ENCODE assay signal across 17 cellular contexts in the genomic region with DNA sequence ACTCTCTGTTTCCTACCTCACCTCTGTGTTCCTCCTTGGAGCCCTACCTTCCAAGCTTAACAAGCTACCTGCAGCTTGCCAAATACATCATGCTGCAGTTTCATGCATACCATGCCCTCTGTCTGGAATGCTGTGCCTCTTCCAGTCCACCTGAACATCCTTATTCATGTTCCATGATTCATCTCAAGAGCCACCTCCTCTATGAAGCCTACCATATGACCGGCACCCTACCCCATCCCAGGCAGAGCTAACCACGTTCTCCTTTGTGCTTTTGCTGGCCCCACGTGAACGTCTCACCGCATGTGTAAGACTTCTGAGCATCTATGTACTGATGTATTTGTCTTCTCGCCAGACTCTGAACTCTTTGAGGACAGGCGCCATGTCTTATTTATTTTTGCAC. TPM values are rescaled to one million over a fixed set of nuclear protein-coding genes. Genes with fewer than 3 reads are reported as not detected.
DNase-seq lines count a peak whose midpoint lies in the region; ATAC-seq, FAIRE-seq and TF ChIP-seq lines count a peak whose summit lies in the region.
"Had no signal": no experiment of that assay in that cellular context is flagged by ENCODE, and none has a peak within 500 bp of the region (broad histone marks: within the 10 kb centered on the region; RNA-seq: fewer than 3 reads in every experiment).

No MANE protein-coding gene starts in this region.

- H2BK20ac ChIP-seq in H1 (ENCODE audit: low read length), result no peak overlapping the region

- TF ChIP-seq POLR2A in H1 (IDR thresholded peaks at IDR 0.05; ENCODE audit: control extremely low read depth in 1 of 2, low read depth in 2 of 2, low read length in 2 of 2), result no peak
- TF ChIP-seq POLR2A in GM12891 (IDR thresholded peaks at IDR 0.05; ENCODE audit: low read depth, low read length), result no peak

- CTCF ChIA-PET in H1 (lab: Charles Lee; ENCODE audit: partially characterized antibody), result interaction anchor here (0.6 to 2.8 kb wide), 15 partner anchors 7 to 195 kb away, joined by 3 to 26 read pairs (median 3); no protein-coding TSS in a partner anchor

- no peak for TF ChIP-seq EP300 in H1 (IDR thresholded peaks at IDR 0.05; ENCODE audit: borderline replicate concordance in 1 of 2, low read depth in 2 of 2, low read length in 2 of 2)

- no peak overlapping the region for H3K4ac ChIP-seq in H1 (replicated peaks; ENCODE audit: insufficient read length, low read depth, low read length)

- H3K23ac ChIP-seq in H1 (ENCODE audit: insufficient read length), result no peak overlapping the region

- FAIRE-seq in H1 (lab: Jason Lieb, UNC), result no peak
- no peak for FAIRE-seq in GM12891 (lab: Jason Lieb, UNC)
- FAIRE-seq: GM12892 had no signal

- no peak overlapping the region for H2BK12ac ChIP-seq in H1 (ENCODE audit: low read depth, low read length)

- H3K18ac ChIP-seq in H1 (ENCODE audit: extremely low read depth, low read length), result no peak overlapping the region

- H3K4me3 Mint-ChIP-seq in activated naive CD8-positive, alpha-beta T cell treated with anti-CD3 and anti-CD28 coated beads, Interleukin-2, amount 10 ng/mL, durations not matched to agents 7 days and 5 days, result no peak overlapping the region
- no peak overlapping the region for H3K4me3 Mint-ChIP-seq in activated naive CD8-positive, alpha-beta T cell treated with anti-CD3 and anti-CD28 coated beads for 36 hours
- H3K4me3 Mint-ChIP-seq: CD4-positive, alpha-beta memory T cell had no signal

- H2BK15ac ChIP-seq in H1 (ENCODE audit: low read length), result no peak overlapping the region

- no peaks in the 10 kb centered on the region for H4K20me1 ChIP-seq in H1 (replicated peaks in 1 of 2; ENCODE audit: control insufficient read depth in 1 of 2, insufficient read depth in 2 of 2, low read length in 2 of 2)
- no peaks in the 10 kb centered on the region for H4K20me1 ChIP-seq in osteoblast (ENCODE audit: insufficient read depth, low read length)

- H3K4me1 Mint-ChIP-seq in activated naive CD8-positive, alpha-beta T cell treated with anti-CD3 and anti-CD28 coated beads, Interleukin-2, amount 10 ng/mL, durations not matched to agents 7 days and 5 days, result no peaks in the 10 kb centered on the region
- H3K4me1 Mint-ChIP-seq in activated naive CD8-positive, alpha-beta T cell treated with anti-CD3 and anti-CD28 coated beads for 36 hours, result no peaks in the 10 kb centered on the region
- H3K4me1 Mint-ChIP-seq: CD4-positive, alpha-beta memory T cell had no signal

- peak overlapping the region; percentile 7 for H3K27ac Mint-ChIP-seq in activated naive CD8-positive, alpha-beta T cell treated with anti-CD3 and anti-CD28 coated beads, Interleukin-2, amount 10 ng/mL, durations not matched to agents 7 days and 5 days
- no peak overlapping the region for H3K27ac Mint-ChIP-seq in activated naive CD8-positive, alpha-beta T cell treated with anti-CD3 and anti-CD28 coated beads for 36 hours
- H3K27ac Mint-ChIP-seq: CD4-positive, alpha-beta memory T cell had no signal

- H3K4me3 ChIP-seq in H1 (ENCODE audit: extremely low read depth in 1 of 4, insufficient read depth in 2 of 4, low read depth in 3 of 4, low read length in 4 of 4) (no peak overlapping the region), osteoblast (ENCODE audit: insufficient read depth, low read length) (no peak overlapping the region)

- H3K4me2 ChIP-seq in H1 (ENCODE audit: insufficient read depth in 1 of 2, low read depth in 2 of 2, low read length in 2 of 2) (no peak overlapping the region), osteoblast (ENCODE audit: insufficient read depth, low read length) (no peak overlapping the region)

- H3K14ac ChIP-seq in H1 (ENCODE audit: insufficient read length), result no peak overlapping the region

- H3K9me3 ChIP-seq in H1 (ENCODE audit: insufficient read depth in 2 of 2, low read depth in 1 of 2, low read length in 1 of 2) (peaks cover 9 to 16% of the 10 kb centered on the region in 2 experiments), osteoblast (ENCODE audit: low read depth, low read length) (peaks cover 5% of the 10 kb centered on the region)

- no peaks in the 10 kb centered on the region for H3K23me2 ChIP-seq in H1 (ENCODE audit: low read depth, low read length)

- DNase-seq in activated naive CD8-positive, alpha-beta T cell treated with anti-CD3 and anti-CD28 coated beads, Interleukin-2, amount 10 ng/mL, durations not matched to agents 7 days and 5 days, result no peak
- no peak for DNase-seq in activated naive CD8-positive, alpha-beta T cell treated with anti-CD3 and anti-CD28 coated beads for 36 hours
- DNase-seq in H1 (ENCODE audit: low read depth in 1 of 2, low spot score in 2 of 2) (no peak), osteoblast (ENCODE audit: insufficient read length, low spot score, missing footprints) (peak; percentile 62), HuH-7.5 (ENCODE audit: low spot score) (no peak), GM12891 (ENCODE audit: insufficient read length, low spot score) (no peak)
- DNase-seq: C1 segment of cervical spinal cord; Calu3; CD4-positive, alpha-beta memory T cell; COR-L47; DMS53; DMS79 treated with DMSO at 0.1 percent for 48 hours; GF-D8; GOT3; H7; HCEC 1CT had no signal

- H2AK5ac ChIP-seq in H1 (ENCODE audit: low read depth, low read length), result 0 out of 2 replicates have a peak overlapping the region, but pooled peaks have one; percentile 24

- H3K56ac ChIP-seq in H1 (replicated peaks; ENCODE audit: insufficient read length, low read depth, low read length), result no peak overlapping the region

- WGBS in H1 (ENCODE audit: extremely low coverage in 1 of 2, insufficient coverage in 1 of 2, insufficient read length in 1 of 2, insufficient replicate concordance in 2 of 2, low coverage in 1 of 2, low lambda C conversion rate in 2 of 2, missing lambda C conversion rate in 1 of 2), 2 experiments, result 89% methylated on average over 7 of the region's 7 CpGs; no CpG with 5 or more reads in 1 of the 2 experiments

- H2AFZ ChIP-seq in H1 (ENCODE audit: low read length) (no peak overlapping the region), osteoblast (ENCODE audit: low read length) (no peak overlapping the region)

- TF ChIP-seq CTCF in H1 (IDR thresholded peaks at IDR 0.05; ENCODE audit: control extremely low read depth in 1 of 3, insufficient read depth in 1 of 3, low read depth in 1 of 3, low read length in 3 of 3), result no peak
- TF ChIP-seq CTCF in osteoblast (IDR thresholded peaks at IDR 0.05; ENCODE audit: extremely low read depth, low read depth, low read length), result no peak

- H3K4me1 ChIP-seq in H1 (replicated peaks in 1 of 4; ENCODE audit: control insufficient read depth in 3 of 4, insufficient read depth in 4 of 4, low read length in 3 of 4) (no peaks in the 10 kb centered on the region), osteoblast (ENCODE audit: insufficient read depth, low read length) (no peaks in the 10 kb centered on the region)

- H2BK120ac ChIP-seq in H1 (replicated peaks; ENCODE audit: low read depth, low read length), result no peak overlapping the region

- peaks cover 36% of the 10 kb centered on the region for H3K27me3 Mint-ChIP-seq in activated naive CD8-positive, alpha-beta T cell treated with anti-CD3 and anti-CD28 coated beads, Interleukin-2, amount 10 ng/mL, durations not matched to agents 7 days and 5 days
- H3K27me3 Mint-ChIP-seq in activated naive CD8-positive, alpha-beta T cell treated with anti-CD3 and anti-CD28 coated beads for 36 hours, result peaks cover 27% of the 10 kb centered on the region

- no peaks in the 10 kb centered on the region for H3K79me2 ChIP-seq in H1 (ENCODE audit: control insufficient read depth in 1 of 2, insufficient read depth in 2 of 2, low read length in 2 of 2)
- H3K79me2 ChIP-seq in osteoblast (ENCODE audit: insufficient read depth, low read length), result no peaks in the 10 kb centered on the region

- H3K27ac ChIP-seq in H1 (ENCODE audit: low read depth, low read length) (no peak overlapping the region), osteoblast (ENCODE audit: low read depth, low read length) (no peak overlapping the region)

- H4K8ac ChIP-seq in H1 (ENCODE audit: extremely low read depth, insufficient read depth, low read length), result no peak overlapping the region

- H2BK5ac ChIP-seq in H1 (ENCODE audit: low read depth, low read length), result no peak overlapping the region

- H3K9me3 Mint-ChIP-seq in activated naive CD8-positive, alpha-beta T cell treated with anti-CD3 and anti-CD28 coated beads, Interleukin-2, amount 10 ng/mL, durations not matched to agents 7 days and 5 days, result peaks cover 15% of the 10 kb centered on the region
- H3K9me3 Mint-ChIP-seq in activated naive CD8-positive, alpha-beta T cell treated with anti-CD3 and anti-CD28 coated beads for 36 hours, result peaks cover 12% of the 10 kb centered on the region

- no peak overlapping the region for H3K9ac ChIP-seq in H1 (replicated peaks in 1 of 4; ENCODE audit: extremely low read depth in 1 of 4, low read depth in 3 of 4, low read length in 3 of 4)

- peaks cover 0 to 3% (median 0%) of the 10 kb centered on the region in 4 experiments; a peak in 1 of 7 replicates for H3K27me3 ChIP-seq in H1 (replicated peaks in 1 of 4; ENCODE audit: control insufficient read depth in 3 of 4, extremely low read depth in 1 of 4, insufficient read depth in 3 of 4, low read length in 3 of 4)
- peaks cover 29% of the 10 kb centered on the region for H3K27me3 ChIP-seq in osteoblast (ENCODE audit: insufficient read depth, low read length)

- peaks cover 5% of the 10 kb centered on the region for H3K36me3 Mint-ChIP-seq in activated naive CD8-positive, alpha-beta T cell treated with anti-CD3 and anti-CD28 coated beads, Interleukin-2, amount 10 ng/mL, durations not matched to agents 7 days and 5 days
- peaks cover 8% of the 10 kb centered on the region for H3K36me3 Mint-ChIP-seq in activated naive CD8-positive, alpha-beta T cell treated with anti-CD3 and anti-CD28 coated beads for 36 hours

- POLR2A ChIA-PET in activated naive CD8-positive, alpha-beta T cell treated with anti-CD3 and anti-CD28 coated beads, Interleukin-2, amount 10 ng/mL, durations not matched to agents 7 days and 5 days (lab: Charles Lee), result no interaction called here
- POLR2A ChIA-PET in H1 (lab: Charles Lee; ENCODE audit: partially characterized antibody), result interaction anchor here (1.5 kb wide), 1 partner anchor 31 kb away, joined by 5 read pairs; a partner anchor contains a TSS

- no peak for TF ChIP-seq RAD21 in H1 (IDR thresholded peaks at IDR 0.05 in 1 of 2, conservative IDR thresholded peaks at IDR 0.05 in 1 of 2; ENCODE audit: low read depth in 2 of 2, low read length in 2 of 2)

- H4K5ac ChIP-seq in H1 (ENCODE audit: insufficient read length, low read depth, low read length), result no peak overlapping the region

- no peak for ATAC-seq in activated naive CD8-positive, alpha-beta T cell treated with anti-CD3 and anti-CD28 coated beads, Interleukin-2, amount 10 ng/mL, durations not matched to agents 7 days and 5 days (ENCODE audit: low read depth)

- no peaks in the 10 kb centered on the region for H3K36me3 ChIP-seq in H1 (ENCODE audit: control insufficient read depth in 2 of 4, insufficient read depth in 4 of 4, low read length in 3 of 4)
- no peaks in the 10 kb centered on the region for H3K36me3 ChIP-seq in osteoblast (ENCODE audit: insufficient read depth, low read length)

- no peak overlapping the region for H4K91ac ChIP-seq in H1 (replicated peaks; ENCODE audit: insufficient read length, low read length)

- no peaks in the 10 kb centered on the region for H3K79me1 ChIP-seq in H1 (ENCODE audit: low read depth, low read length)

RNA-seq across cellular contexts. Expression of a gene that starts 31.2 kb away (rescaled TPM):
- 1 to 10 TPM; 3.7 to 6.1 TPM for total RNA-seq in activated naive CD8-positive, alpha-beta T cell treated with anti-CD3 and anti-CD28 coated beads, Interleukin-2, amount 10 ng/mL, durations not matched to agents 7 days and 5 days
- total RNA-seq in activated naive CD8-positive, alpha-beta T cell treated with anti-CD3 and anti-CD28 coated beads for 36 hours, result under 1 TPM; 0.68 to 0.80 TPM
- 22.6 and 23.6 TPM in 2 replicates for total RNA-seq in H1 (2021; fragmentation: NEBNext Ultra II Directional; extraction: Animal tissue kit (Norgen Biotek cat#: 25700))
- polyA plus RNA-seq in H1 (2011; rRNA removed), result 61.6 and 82.8 TPM in 2 replicates
- 53.6 TPM for polyA plus RNA-seq in H1 (2011; cell fraction: cytosol; rRNA removed)
- polyA plus RNA-seq in H1 (2011; cell fraction: nucleus; rRNA removed), result 57.3 TPM
- 20.0 to 33.4 TPM (median 31.7 TPM) in 4 replicates for polyA plus RNA-seq in H1 (2012, experiment 1 of 2)
- 46.9 TPM for polyA plus RNA-seq in H1 (2012, experiment 2 of 2)
- polyA plus RNA-seq in H1 (2013, experiment 1 of 2), result 21.6 TPM
- 21.2 TPM for polyA plus RNA-seq in H1 (2013, experiment 2 of 2)
- polyA minus RNA-seq in H1 (2011; rRNA and poly(A)+ RNA removed), result 15.3 and 16.1 TPM in 2 replicates
- 15.0 TPM for polyA minus RNA-seq in H1 (2011; cell fraction: cytosol; rRNA and poly(A)+ RNA removed)
- 24.1 TPM for polyA minus RNA-seq in H1 (2011; cell fraction: nucleus; rRNA and poly(A)+ RNA removed)
- total RNA-seq in osteoblast, result 53.6 and 63.3 TPM in 2 replicates
- 6.8 TPM for polyA plus RNA-seq in GM12891 (2012; ENCODE audit: low read depth, missing spikeins)

RNA-seq across cellular contexts. Expression of a gene that starts 31.5 kb away (rescaled TPM):
- 10 to 100 TPM; 23.1 to 23.4 TPM for total RNA-seq in activated naive CD8-positive, alpha-beta T cell treated with anti-CD3 and anti-CD28 coated beads, Interleukin-2, amount 10 ng/mL, durations not matched to agents 7 days and 5 days
- 1 to 10 TPM; 5.5 to 5.6 TPM for total RNA-seq in activated naive CD8-positive, alpha-beta T cell treated with anti-CD3 and anti-CD28 coated beads for 36 hours
- total RNA-seq in H1 (2021; fragmentation: NEBNext Ultra II Directional; extraction: Animal tissue kit (Norgen Biotek cat#: 25700)), result 86.0 and 89.9 TPM in 2 replicates
- 124 and 229 TPM in 2 replicates for polyA plus RNA-seq in H1 (2011; rRNA removed)
- 146 TPM for polyA plus RNA-seq in H1 (2011; cell fraction: cytosol; rRNA removed)
- 185 TPM for polyA plus RNA-seq in H1 (2011; cell fraction: nucleus; rRNA removed)
- 52.9 to 98.2 TPM (median 88.2 TPM) in 4 replicates for polyA plus RNA-seq in H1 (2012, experiment 1 of 2)
- 88.4 TPM for polyA plus RNA-seq in H1 (2012, experiment 2 of 2)
- 83.0 TPM for polyA plus RNA-seq in H1 (2013, experiment 1 of 2)
- 81.8 TPM for polyA plus RNA-seq in H1 (2013, experiment 2 of 2)
- polyA minus RNA-seq in H1 (2011; rRNA and poly(A)+ RNA removed), result 13.0 and 20.1 TPM in 2 replicates
- polyA minus RNA-seq in H1 (2011; cell fraction: cytosol; rRNA and poly(A)+ RNA removed), result 66.1 TPM
- 39.9 TPM for polyA minus RNA-seq in H1 (2011; cell fraction: nucleus; rRNA and poly(A)+ RNA removed)
- total RNA-seq in osteoblast, result 82.5 and 91.6 TPM in 2 replicates
- 15.9 TPM for polyA plus RNA-seq in GM12891 (2012; ENCODE audit: low read depth, missing spikeins)
